ENCODE assay signal across 15 cellular contexts in the genomic region with DNA sequence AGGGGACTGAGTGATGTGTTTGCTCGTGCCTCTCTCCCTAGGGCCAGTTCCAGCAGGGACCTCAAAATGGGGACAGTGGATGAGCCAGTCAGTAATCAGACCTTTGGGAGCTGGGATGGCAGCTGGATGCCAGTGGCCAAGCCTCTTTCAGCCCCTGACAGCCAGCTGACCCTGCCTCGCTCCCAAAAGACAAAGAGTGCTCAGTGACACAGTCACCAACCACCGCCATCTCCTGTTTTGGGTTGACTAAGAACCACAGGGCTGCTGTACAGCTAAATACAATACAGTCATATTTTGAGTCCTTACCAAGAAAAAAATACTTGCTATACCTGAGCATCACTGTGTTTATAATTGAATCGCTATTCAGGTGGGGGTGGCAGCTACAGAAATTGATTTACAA.
A peak's percentile ranks its signal among the peaks of the same experiment; 100 is the strongest.
DNase-seq lines count a peak whose midpoint lies in the region; ATAC-seq and TF ChIP-seq lines count a peak whose summit lies in the region.
"Had no signal": no experiment of that assay in that cellular context is flagged by ENCODE, and none has a peak within 500 bp of the region (broad histone marks: within the 10 kb centered on the region; RNA-seq: fewer than 3 reads in every experiment).

No MANE protein-coding gene starts in this region.

- peak overlapping the region; percentile 50 for H3K27ac ChIP-seq in cingulate gyrus (ENCODE audit: low read depth, low read length)
- H3K27ac ChIP-seq: 22Rv1, C4-2B, KMS-11, Peyer's patch had no signal

- peaks cover 2% of the 10 kb centered on the region for H3K4me1 Mint-ChIP-seq in activated CD4-positive, alpha-beta T cell treated with anti-CD3 and anti-CD28 coated beads for 36 hours

- peak; percentile 49 for ATAC-seq in activated CD4-positive, alpha-beta T cell treated with anti-CD3 and anti-CD28 coated beads for 36 hours
- no peak for ATAC-seq in omental fat pad (ENCODE audit: low FRiP score)
- ATAC-seq: HepG2 had no signal

- H3K27me3 Mint-ChIP-seq in activated CD4-positive, alpha-beta T cell treated with anti-CD3 and anti-CD28 coated beads for 36 hours = peaks cover 5% of the 10 kb centered on the region

- H3K27ac Mint-ChIP-seq in activated CD4-positive, alpha-beta T cell treated with anti-CD3 and anti-CD28 coated beads for 36 hours = no peak overlapping the region

- no peak for TF ChIP-seq CTCF in omental fat pad (IDR thresholded peaks at IDR 0.05)

- peak; percentile 22 for DNase-seq in activated CD4-positive, alpha-beta T cell treated with anti-CD3 and anti-CD28 coated beads for 36 hours
- DNase-seq in activated CD4-positive, alpha-beta T cell treated with anti-CD3 and anti-CD28 coated beads, Interleukin-2, amount 50 U/mL, for 48 hours = no peak
- DNase-seq in midbrain (lab: John Stamatoyannopoulos, UW) (peak; percentile 54), superior temporal gyrus (ENCODE audit: extremely low spot score) (peak; percentile 78), HEK293T (ENCODE audit: extremely low spot score) (no peak), omental fat pad (ENCODE audit: low spot score) (no peak), A172 (ENCODE audit: low spot score) (no peak)
- DNase-seq: NCI-H1092, NCI-H446, Peyer's patch had no signal

- intact Hi-C loops in activated CD4-positive, alpha-beta T cell treated with anti-CD3 and anti-CD28 coated beads for 36 hours (cut with DNase I, micrococcal nuclease) = no loop called here

- no peaks in the 10 kb centered on the region for H3K9me3 Mint-ChIP-seq in activated CD4-positive, alpha-beta T cell treated with anti-CD3 and anti-CD28 coated beads for 36 hours (ENCODE audit: low read depth)

- no peak overlapping the region for H3K4me3 Mint-ChIP-seq in activated CD4-positive, alpha-beta T cell treated with anti-CD3 and anti-CD28 coated beads for 36 hours

- no peaks in the 10 kb centered on the region for H3K36me3 Mint-ChIP-seq in activated CD4-positive, alpha-beta T cell treated with anti-CD3 and anti-CD28 coated beads for 36 hours (ENCODE audit: low read depth)

- POLR2A ChIA-PET in activated CD4-positive, alpha-beta T cell treated with anti-CD3 and anti-CD28 coated beads for 36 hours (lab: Charles Lee) = no interaction called here
- POLR2A ChIA-PET in HEK293T (lab: Yijun Ruan, JAX) = no interaction called here

- CTCF ChIA-PET in activated CD4-positive, alpha-beta T cell treated with anti-CD3 and anti-CD28 coated beads for 36 hours (lab: Charles Lee) = no interaction called here
- CTCF ChIA-PET in HEK293T (lab: Yijun Ruan, JAX) = interaction anchor here (1.0 kb wide), 1 partner anchor 1769 kb away, joined by 3 read pairs; no protein-coding TSS in a partner anchor

TF ChIP-seq in HEK293T, 16 proteins besides CTCF, POLR2A, EP300 and RAD21:
- TF ChIP-seq FOXM1 (IDR thresholded peaks at IDR 0.05; ENCODE audit: borderline replicate concordance) (no peak), ZNF384 (IDR thresholded peaks at IDR 0.05) (no peak), HDGF (IDR thresholded peaks at IDR 0.05; ENCODE audit: borderline replicate concordance) (no peak), TARDBP (IDR thresholded peaks at IDR 0.05) (no peak), LEF1 (IDR thresholded peaks at IDR 0.05; ENCODE audit: borderline replicate concordance) (no peak), NFRKB (IDR thresholded peaks at IDR 0.05) (no peak), ARNT (IDR thresholded peaks at IDR 0.05) (no peak), FOXA1 (IDR thresholded peaks at IDR 0.05) (no peak), SUZ12 (IDR thresholded peaks at IDR 0.05) (no peak), CTBP1 (IDR thresholded peaks at IDR 0.05; ENCODE audit: borderline replicate concordance) (no peak), FOXK2 (IDR thresholded peaks at IDR 0.05) (no peak), ELF4 (IDR thresholded peaks at IDR 0.05) (no peak), L3MBTL2 (conservative IDR thresholded peaks at IDR 0.05) (no peak), SP1 (IDR thresholded peaks at IDR 0.05) (no peak), BHLHE40 (IDR thresholded peaks at IDR 0.05; ENCODE audit: borderline replicate concordance) (no peak)
- TF ChIP-seq, protein P1, sequence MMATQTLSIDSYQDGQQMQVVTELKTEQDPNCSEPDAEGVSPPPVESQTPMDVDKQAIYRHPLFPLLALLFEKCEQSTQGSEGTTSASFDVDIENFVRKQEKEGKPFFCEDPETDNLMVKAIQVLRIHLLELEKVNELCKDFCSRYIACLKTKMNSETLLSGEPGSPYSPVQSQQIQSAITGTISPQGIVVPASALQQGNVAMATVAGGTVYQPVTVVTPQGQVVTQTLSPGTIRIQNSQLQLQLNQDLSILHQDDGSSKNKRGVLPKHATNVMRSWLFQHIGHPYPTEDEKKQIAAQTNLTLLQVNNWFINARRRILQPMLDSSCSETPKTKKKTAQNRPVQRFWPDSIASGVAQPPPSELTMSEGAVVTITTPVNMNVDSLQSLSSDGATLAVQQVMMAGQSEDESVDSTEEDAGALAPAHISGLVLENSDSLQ (IDR thresholded peaks at IDR 0.05) = no peak

Comparison
In these comparisons a context has a peak if more than half of its experiments do, and no peak if none do; other contexts are left out.
1. DNase-seq: peak in activated CD4-positive, alpha-beta T cell treated with anti-CD3 and anti-CD28 coated beads for 36 hours (single experiment), midbrain (single experiment) and superior temporal gyrus (single experiment); none in activated CD4-positive, alpha-beta T cell treated with anti-CD3 and anti-CD28 coated beads, Interleukin-2, amount 50 U/mL, for 48 hours (0 of 2), HEK293T (single experiment), omental fat pad (single experiment) and A172 (single experiment).